In genomic region chr11:82315093-82315492, GRCh38 we compare ENCODE assay signal across 10 cellular contexts.
DNase-seq lines count a peak whose midpoint lies in the region; ATAC-seq and TF ChIP-seq lines count a peak whose summit lies in the region.
"Had no signal": no experiment of that assay in that cellular context is flagged by ENCODE, and none has a peak within 500 bp of the region (broad histone marks: within the 10 kb centered on the region; RNA-seq: fewer than 3 reads in every experiment).

No MANE protein-coding gene starts in this region.

- ATAC-seq in GM19328 (IDR thresholded peaks at IDR 0.05; ENCODE audit: unreplicated experiment), result no peak
- no peak for ATAC-seq in sciatic nerve
- ATAC-seq: mucosa of descending colon had no signal

- intact Hi-C loops in sciatic nerve (cut with DNase I), result no loop called here

- DNase-seq in A172 (ENCODE audit: low spot score) (peak; percentile 20), GM19240 (ENCODE audit: insufficient read length, low spot score) (peak; percentile 0), NCI-H526 treated with DMSO at 0.1 percent for 48 hours (lab: John Stamatoyannopoulos, UW) (peak; percentile 5), fibroblast of villous mesenchyme (ENCODE audit: low read depth) (no peak), midbrain (lab: John Stamatoyannopoulos, UW) (no peak), sciatic nerve (ENCODE audit: low spot score) (no peak)
- no peak for DNase-seq in stimulated activated CD4-positive, alpha-beta T cell treated with anti-CD3 and anti-CD28 coated beads, Interleukin-1b, Interleukin-23, amount 100 ng/mL, for 48 hours
- DNase-seq: NCI-H2029 had no signal

- H3K4me3 ChIP-seq in fibroblast of villous mesenchyme (ENCODE audit: low read depth, low read length), result no peak overlapping the region
- H3K4me3 ChIP-seq: mucosa of descending colon had no signal

- peak; percentile 10 for TF ChIP-seq CTCF in fibroblast of villous mesenchyme (IDR thresholded peaks at IDR 0.05; ENCODE audit: insufficient read depth, low read depth, low read length)

Comparison
In these comparisons a context has a peak if more than half of its experiments do, and no peak if none do; other contexts are left out.
1. DNase-seq: peak in A172 (single experiment), GM19240 (single experiment) and NCI-H526 treated with DMSO at 0.1 percent for 48 hours (single experiment); none in fibroblast of villous mesenchyme (single experiment), stimulated activated CD4-positive, alpha-beta T cell treated with anti-CD3 and anti-CD28 coated beads, Interleukin-1b, Interleukin-23, amount 100 ng/mL, for 48 hours (single experiment), midbrain (single experiment) and sciatic nerve (single experiment).